13 cellular contexts compared by ENCODE assay signal in the genomic region with DNA sequence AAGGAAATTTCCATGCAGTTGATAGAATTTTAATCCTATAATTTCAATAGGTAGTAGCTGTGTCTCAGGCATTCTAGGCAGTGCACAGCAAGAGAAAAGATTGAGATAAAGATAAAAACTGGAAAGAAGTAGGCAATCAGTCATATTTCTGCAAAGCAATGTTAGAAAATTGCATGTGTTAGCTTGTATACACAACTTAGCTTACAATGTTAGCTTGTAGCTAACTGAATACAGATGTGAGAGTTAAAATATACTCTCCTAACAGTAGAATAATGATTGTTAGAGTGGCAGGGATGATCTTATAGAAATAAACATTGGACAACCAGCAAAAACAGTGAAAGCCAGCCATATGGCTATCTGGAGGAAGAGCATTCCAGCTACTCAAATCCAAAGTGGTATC. TPM values are rescaled to one million over a fixed set of nuclear protein-coding genes. Genes with fewer than 3 reads are reported as not detected.
DNase-seq lines count a peak whose midpoint lies in the region; ATAC-seq and TF ChIP-seq lines count a peak whose summit lies in the region.
"Had no signal": no experiment of that assay in that cellular context is flagged by ENCODE, and none has a peak within 500 bp of the region (broad histone marks: within the 10 kb centered on the region; RNA-seq: fewer than 3 reads in every experiment).

No MANE protein-coding gene starts in this region.

- no peaks in the 10 kb centered on the region for H3K27me3 Mint-ChIP-seq in activated naive CD4-positive, alpha-beta T cell treated with anti-CD3 and anti-CD28 coated beads, Interleukin-2, amount 50 U/mL, for 24 hours
- H3K27me3 Mint-ChIP-seq in effector memory CD8-positive, alpha-beta T cell: no peaks in the 10 kb centered on the region
- no peaks in the 10 kb centered on the region for H3K27me3 Mint-ChIP-seq in stimulated activated naive CD8-positive, alpha-beta T cell treated with anti-CD3 and anti-CD28 coated beads, Interleukin-15, amount 100 ng/mL, for 72 hours
- H3K27me3 Mint-ChIP-seq: brain had no signal

- H3K4me3 ChIP-seq in sigmoid colon: no peak overlapping the region

- peak; percentile 56 for ATAC-seq in SK-N-SH treated with all-trans-retinoic acid at 6 μM for 48 hours
- ATAC-seq in effector memory CD8-positive, alpha-beta T cell (replicated peaks): no peak
- no peak for ATAC-seq in stimulated activated naive CD8-positive, alpha-beta T cell treated with anti-CD3 and anti-CD28 coated beads, Interleukin-15, amount 100 ng/mL, for 72 hours
- no peak for ATAC-seq in GM21526 (IDR thresholded peaks at IDR 0.05; ENCODE audit: low FRiP score, unreplicated experiment)
- ATAC-seq in GM18519 (IDR thresholded peaks at IDR 0.05; ENCODE audit: low FRiP score, unreplicated experiment): no peak

- no peak for DNase-seq in activated naive CD4-positive, alpha-beta T cell (lab: John Stamatoyannopoulos, UW)
- no peak for DNase-seq in effector memory CD8-positive, alpha-beta T cell
- no peak for DNase-seq in stimulated activated naive CD8-positive, alpha-beta T cell treated with anti-CD3 and anti-CD28 coated beads, Interleukin-15, amount 100 ng/mL, for 72 hours
- DNase-seq in sigmoid colon: no peak
- DNase-seq: activated CD8-positive, alpha-beta memory T cell treated with anti-CD3 and anti-CD28 coated beads, Interleukin-2, amount 50 U/mL, for 4 hours; NCI-H1417; RPMI8226 had no signal

- peak overlapping the region; percentile 98 for H3K27ac Mint-ChIP-seq in activated naive CD4-positive, alpha-beta T cell treated with anti-CD3 and anti-CD28 coated beads, Interleukin-2, amount 50 U/mL, for 24 hours
- peak overlapping the region; percentile 93 to 98 for H3K27ac Mint-ChIP-seq in effector memory CD8-positive, alpha-beta T cell
- H3K27ac Mint-ChIP-seq in stimulated activated naive CD8-positive, alpha-beta T cell treated with anti-CD3 and anti-CD28 coated beads, Interleukin-15, amount 100 ng/mL, for 72 hours: peak overlapping the region; percentile 77 to 99
- H3K27ac Mint-ChIP-seq: brain had no signal

- peak overlapping the region; percentile 68 for H3K4me3 Mint-ChIP-seq in activated naive CD4-positive, alpha-beta T cell treated with anti-CD3 and anti-CD28 coated beads, Interleukin-2, amount 50 U/mL, for 24 hours
- H3K4me3 Mint-ChIP-seq in effector memory CD8-positive, alpha-beta T cell: peak overlapping the region; percentile 76 to 78
- peak overlapping the region; percentile 61 to 79 for H3K4me3 Mint-ChIP-seq in stimulated activated naive CD8-positive, alpha-beta T cell treated with anti-CD3 and anti-CD28 coated beads, Interleukin-15, amount 100 ng/mL, for 72 hours
- H3K4me3 Mint-ChIP-seq: brain had no signal

- H3K27ac ChIP-seq in sigmoid colon: no peak overlapping the region

- TF ChIP-seq POLR2A in sigmoid colon (IDR thresholded peaks at IDR 0.05): no peak

- no peak for TF ChIP-seq CTCF in sigmoid colon (IDR thresholded peaks at IDR 0.05)

- peaks cover 92% of the 10 kb centered on the region for H3K4me1 Mint-ChIP-seq in activated naive CD4-positive, alpha-beta T cell treated with anti-CD3 and anti-CD28 coated beads, Interleukin-2, amount 50 U/mL, for 24 hours
- H3K4me1 Mint-ChIP-seq in effector memory CD8-positive, alpha-beta T cell (ENCODE audit: low read depth in 2 of 2): peaks cover 62 to 83% of the 10 kb centered on the region in 2 donors
- H3K4me1 Mint-ChIP-seq in stimulated activated naive CD8-positive, alpha-beta T cell treated with anti-CD3 and anti-CD28 coated beads, Interleukin-15, amount 100 ng/mL, for 72 hours: peaks cover 88% of the 10 kb centered on the region
- H3K4me1 Mint-ChIP-seq: brain had no signal

- intact Hi-C loops in sigmoid colon (cut with DNase I): no loop called here

- no peaks in the 10 kb centered on the region for H3K9me3 Mint-ChIP-seq in activated naive CD4-positive, alpha-beta T cell treated with anti-CD3 and anti-CD28 coated beads, Interleukin-2, amount 50 U/mL, for 24 hours
- peaks cover 0 to 8% of the 10 kb centered on the region in 2 donors for H3K9me3 Mint-ChIP-seq in effector memory CD8-positive, alpha-beta T cell
- no peaks in the 10 kb centered on the region for H3K9me3 Mint-ChIP-seq in stimulated activated naive CD8-positive, alpha-beta T cell treated with anti-CD3 and anti-CD28 coated beads, Interleukin-15, amount 100 ng/mL, for 72 hours
- H3K9me3 Mint-ChIP-seq: brain had no signal

- no peaks in the 10 kb centered on the region for H3K36me3 ChIP-seq in sigmoid colon

- no peaks in the 10 kb centered on the region for H3K27me3 ChIP-seq in sigmoid colon

- no peak for TF ChIP-seq EP300 in sigmoid colon (IDR thresholded peaks at IDR 0.05)

- H3K9me3 ChIP-seq in sigmoid colon: no peaks in the 10 kb centered on the region

- H3K36me3 Mint-ChIP-seq in activated naive CD4-positive, alpha-beta T cell treated with anti-CD3 and anti-CD28 coated beads, Interleukin-2, amount 50 U/mL, for 24 hours: peaks cover 48% of the 10 kb centered on the region
- peaks cover 79% of the 10 kb centered on the region for H3K36me3 Mint-ChIP-seq in effector memory CD8-positive, alpha-beta T cell (ENCODE audit: insufficient read depth)
- H3K36me3 Mint-ChIP-seq: brain had no signal

- no peaks in the 10 kb centered on the region for H3K4me1 ChIP-seq in sigmoid colon

TF ChIP-seq in SK-N-SH treated with all-trans-retinoic acid at 6 μM for 48 hours, 23 proteins besides CTCF, POLR2A, EP300 and RAD21:
- TF ChIP-seq TCF4 (CRISPR knock-in tag; IDR thresholded peaks at IDR 0.05; ENCODE audit: borderline replicate concordance) (no peak), ZNF565 (CRISPR knock-in tag; conservative IDR thresholded peaks at IDR 0.05; ENCODE audit: low read depth) (no peak), TOX (CRISPR knock-in tag; IDR thresholded peaks at IDR 0.05; ENCODE audit: borderline replicate concordance) (no peak)
- TF ChIP-seq, protein P1, sequence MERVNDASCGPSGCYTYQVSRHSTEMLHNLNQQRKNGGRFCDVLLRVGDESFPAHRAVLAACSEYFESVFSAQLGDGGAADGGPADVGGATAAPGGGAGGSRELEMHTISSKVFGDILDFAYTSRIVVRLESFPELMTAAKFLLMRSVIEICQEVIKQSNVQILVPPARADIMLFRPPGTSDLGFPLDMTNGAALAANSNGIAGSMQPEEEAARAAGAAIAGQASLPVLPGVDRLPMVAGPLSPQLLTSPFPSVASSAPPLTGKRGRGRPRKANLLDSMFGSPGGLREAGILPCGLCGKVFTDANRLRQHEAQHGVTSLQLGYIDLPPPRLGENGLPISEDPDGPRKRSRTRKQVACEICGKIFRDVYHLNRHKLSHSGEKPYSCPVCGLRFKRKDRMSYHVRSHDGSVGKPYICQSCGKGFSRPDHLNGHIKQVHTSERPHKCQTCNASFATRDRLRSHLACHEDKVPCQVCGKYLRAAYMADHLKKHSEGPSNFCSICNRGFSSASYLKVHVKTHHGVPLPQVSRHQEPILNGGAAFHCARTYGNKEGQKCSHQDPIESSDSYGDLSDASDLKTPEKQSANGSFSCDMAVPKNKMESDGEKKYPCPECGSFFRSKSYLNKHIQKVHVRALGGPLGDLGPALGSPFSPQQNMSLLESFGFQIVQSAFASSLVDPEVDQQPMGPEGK (CRISPR knock-in tag; IDR thresholded peaks at IDR 0.05; ENCODE audit: borderline replicate concordance): no peak

RNA-seq across cellular contexts. Expression of gene PTPRC, which starts 29.0 kb away (rescaled TPM):
- total RNA-seq in sigmoid colon: 10 to 100 TPM; 11.6 to 18.6 (median 12.2) TPM
- 10 to 100 TPM in 2 of 3 donors, 1 to 10 TPM in 1; 4.8 to 78.6 (median 16.4) TPM for polyA plus RNA-seq in sigmoid colon
- total RNA-seq: NCI-H460 had no signal
